In genomic region chr2:176097820-176098365, GRCh38 we compare ENCODE assay signal across 9 cellular contexts. TPM values are rescaled to one million over a fixed set of nuclear protein-coding genes. Genes with fewer than 3 reads are reported as not detected.
A peak's percentile ranks its signal among the peaks of the same experiment; 100 is the strongest.
DNase-seq lines count a peak whose midpoint lies in the region; ATAC-seq and TF ChIP-seq lines count a peak whose summit lies in the region.
"Had no signal": no experiment of that assay in that cellular context is flagged by ENCODE, and none has a peak within 500 bp of the region (broad histone marks: within the 10 kb centered on the region; RNA-seq: fewer than 3 reads in every experiment).

No MANE protein-coding gene starts in this region.

- WGBS in mesendoderm (ENCODE audit: extremely low coverage, insufficient coverage, low lambda C conversion rate), result no CpG with 5 or more reads among the region's 18 CpGs

- DNase-seq in GM23338 (ENCODE audit: low spot score) (no peak), mesendoderm (no peak), RKO (ENCODE audit: low spot score) (no peak)
- DNase-seq in stimulated activated CD4-positive, alpha-beta T cell treated with anti-CD3 and anti-CD28 coated beads, Interleukin-1b, Interleukin-23, amount 100 ng/mL, for 48 hours, result no peak
- no peak for DNase-seq in activated CD4-positive, alpha-beta T cell treated with anti-CD3 and anti-CD28 coated beads, Interleukin-2, amount 50 U/mL, for 48 hours

- no peaks in the 10 kb centered on the region; the same call in 2 of the 3 replicates for H3K36me3 Mint-ChIP-seq in GM23338 (ENCODE audit: low read depth)

- H3K18ac ChIP-seq in mesendoderm (ENCODE audit: low read length), result no peak overlapping the region

- H3K79me2 ChIP-seq in GM23338 (replicated peaks; ENCODE audit: insufficient read depth) (no peaks in the 10 kb centered on the region), mesendoderm (ENCODE audit: control insufficient read depth, insufficient read depth, low read length) (no peaks in the 10 kb centered on the region)

- H3K4me2 ChIP-seq in GM23338 (peak overlapping the region; percentile 94), mesendoderm (ENCODE audit: low read length) (peak overlapping the region; percentile 54)

- H3K36me3 ChIP-seq in GM23338 (ENCODE audit: insufficient read depth) (no peaks in the 10 kb centered on the region; the same call in 1 of the 2 replicates), mesendoderm (ENCODE audit: control insufficient read depth, insufficient read depth, low read length) (no peaks in the 10 kb centered on the region)

- H3F3A ChIP-seq in GM23338 (replicated peaks; ENCODE audit: low read depth), result peaks cover 29% of the 10 kb centered on the region

- no peak overlapping the region for H2BK120ac ChIP-seq in mesendoderm (ENCODE audit: low read depth, low read length)

- no peak overlapping the region for H3K27ac ChIP-seq in 22Rv1
- H3K27ac ChIP-seq in GM23338 (ENCODE audit: low read depth), result no peak overlapping the region
- H3K27ac ChIP-seq in VCaP, result peak overlapping the region; percentile 76; the same call in 1 of the 2 replicates
- no peak overlapping the region for H3K27ac ChIP-seq in mesendoderm (ENCODE audit: low read depth, low read length)

- H2BK5ac ChIP-seq in mesendoderm (ENCODE audit: low read length), result no peak overlapping the region

- no peak overlapping the region for H3K4ac ChIP-seq in mesendoderm (ENCODE audit: low read depth, low read length)

- H2AFZ ChIP-seq in GM23338, result peak overlapping the region; percentile 7; the same call in 1 of the 2 replicates

- H3K4me3 ChIP-seq in GM23338, result peak overlapping the region; percentile 46
- H3K4me3 ChIP-seq in mesendoderm (ENCODE audit: low read length), result no peak overlapping the region

- no peak overlapping the region for H4K8ac ChIP-seq in mesendoderm (ENCODE audit: low read depth, low read length)

- H2BK15ac ChIP-seq in mesendoderm (replicated peaks; ENCODE audit: low read depth), result no peak overlapping the region

- peak overlapping the region; percentile 52 for H3K56ac ChIP-seq in mesendoderm (ENCODE audit: low read length)

- no peaks in the 10 kb centered on the region for H3K79me1 ChIP-seq in mesendoderm (ENCODE audit: low read length)

- H3K27ac Mint-ChIP-seq in GM23338, result no peak overlapping the region

- no peaks in the 10 kb centered on the region for H3K9me3 Mint-ChIP-seq in GM23338

- no peak overlapping the region for H4K5ac ChIP-seq in mesendoderm (ENCODE audit: low read length)

- H3K4me1 ChIP-seq in GM23338 (ENCODE audit: insufficient read depth) (peaks cover 57% of the 10 kb centered on the region), mesendoderm (ENCODE audit: control insufficient read depth, low read depth, low read length) (peaks cover 7% of the 10 kb centered on the region)

- H3K4me1 Mint-ChIP-seq in GM23338, result peaks cover 42% of the 10 kb centered on the region

- peaks cover 99% of the 10 kb centered on the region for H3K27me3 Mint-ChIP-seq in GM23338 (ENCODE audit: insufficient read depth, low read depth, poor library complexity)

- peak overlapping the region; percentile 68 for H3K4me3 Mint-ChIP-seq in GM23338

- H2AK5ac ChIP-seq in mesendoderm (ENCODE audit: low read length), result no peak overlapping the region

- no peak; the same call in 2 of the 3 replicates for ATAC-seq in GM23338
- no peak for ATAC-seq in HG03565 (IDR thresholded peaks at IDR 0.05; ENCODE audit: unreplicated experiment)

- peaks cover 94% of the 10 kb centered on the region for H3K27me3 ChIP-seq in GM23338 (ENCODE audit: insufficient read depth)
- peaks cover 76% of the 10 kb centered on the region for H3K27me3 ChIP-seq in mesendoderm (ENCODE audit: insufficient read depth, low read length, poor library complexity)

- H4K20me1 ChIP-seq in GM23338 (replicated peaks; ENCODE audit: insufficient read depth), result peaks cover 38% of the 10 kb centered on the region

- TF ChIP-seq CTCF in 22Rv1 (IDR thresholded peaks at IDR 0.05), result peak; percentile 35; the same call in 1 of the 2 replicates
- TF ChIP-seq CTCF in GM23338 (conservative IDR thresholded peaks at IDR 0.05; ENCODE audit: low read depth in 2 of 2), result 0 out of 4 replicates have a peak, but pooled peaks of 1 of the 2 experiments have one; percentile 5
- TF ChIP-seq CTCF in VCaP (conservative IDR thresholded peaks at IDR 0.05), result no peak; the same call in none of the 2 replicates

- no peak overlapping the region for H3K23ac ChIP-seq in mesendoderm (ENCODE audit: low read length)

- peak overlapping the region; percentile 39 for H3K9ac ChIP-seq in mesendoderm (ENCODE audit: low read length)

- H3K9me2 ChIP-seq in GM23338 (ENCODE audit: insufficient read depth), result no peaks in the 10 kb centered on the region

TF ChIP-seq in GM23338, 12 proteins besides CTCF, POLR2A, EP300 and RAD21:
- TF ChIP-seq POLR2AphosphoS5 (IDR thresholded peaks at IDR 0.05; ENCODE audit: low read depth), result no peak
- TF ChIP-seq EZH2phosphoT487 (IDR thresholded peaks at IDR 0.05; ENCODE audit: unreplicated experiment), result peak; percentile 60
- TF ChIP-seq EZH2 (IDR thresholded peaks at IDR 0.05; ENCODE audit: low read depth, unreplicated experiment), result peak; percentile 95
- no peak for TF ChIP-seq ZNF331 (CRISPR knock-in tag; IDR thresholded peaks at IDR 0.05; ENCODE audit: low read depth)
- TF ChIP-seq CREB1 (CRISPR knock-in tag; IDR thresholded peaks at IDR 0.05; ENCODE audit: low read depth), result no peak
- TF ChIP-seq JUNB (IDR thresholded peaks at IDR 0.05; ENCODE audit: unreplicated experiment), result no peak
TF ChIP-seq in GM23338: peak in this region for 2.

RNA-seq across cellular contexts. Expression of gene HOXD12, which starts 1.7 kb away (rescaled TPM):
- total RNA-seq in GM23338 (2014; rRNA removed; shearing (Covaris generic)), result not detected in 2 replicates
- polyA plus RNA-seq in GM23338 (2016; fragmentation: Nextera tagmentation; extraction: Ambion mirVana), result not detected in 2 replicates
- polyA plus RNA-seq in mesendoderm (2013, experiment 1 of 2), result not detected
- polyA plus RNA-seq in mesendoderm (2013, experiment 2 of 2), result not detected
- total RNA-seq: HT1080 had no signal

RNA-seq across cellular contexts. Expression of gene HOXD13, which starts 5.4 kb away (rescaled TPM):
- 0.47 TPM in 1 of 2 replicates, not detected in the other for total RNA-seq in GM23338 (2014; rRNA removed; shearing (Covaris generic))
- not detected in 2 replicates for polyA plus RNA-seq in GM23338 (2016; fragmentation: Nextera tagmentation; extraction: Ambion mirVana)
- polyA plus RNA-seq in mesendoderm (2013, experiment 1 of 2), result 0.18 TPM
- polyA plus RNA-seq in mesendoderm (2013, experiment 2 of 2), result 0.10 TPM

RNA-seq across cellular contexts. Expression of gene HOXD11, which starts 9.2 kb away (rescaled TPM):
- total RNA-seq in GM23338 (2014; rRNA removed; shearing (Covaris generic)), result not detected in 2 replicates
- polyA plus RNA-seq in GM23338 (2016; fragmentation: Nextera tagmentation; extraction: Ambion mirVana), result not detected in 2 replicates
- polyA plus RNA-seq in mesendoderm (2013, experiment 1 of 2), result 0.08 TPM
- 0.08 TPM for polyA plus RNA-seq in mesendoderm (2013, experiment 2 of 2)

RNA-seq across cellular contexts. Expression of gene EVX2, which starts 14.1 kb away (rescaled TPM):
- 0.03 and 0.04 TPM in 2 replicates for total RNA-seq in GM23338 (2014; rRNA removed; shearing (Covaris generic))
- not detected in 2 replicates for polyA plus RNA-seq in GM23338 (2016; fragmentation: Nextera tagmentation; extraction: Ambion mirVana)
- 0.01 TPM for polyA plus RNA-seq in mesendoderm (2013, experiment 1 of 2)
- not detected for polyA plus RNA-seq in mesendoderm (2013, experiment 2 of 2)
- total RNA-seq: HT1080 had no signal

RNA-seq across cellular contexts. Expression of gene HOXD10, which starts 18.7 kb away (rescaled TPM):
- total RNA-seq in GM23338 (2014; rRNA removed; shearing (Covaris generic)), result not detected in 2 replicates
- polyA plus RNA-seq in GM23338 (2016; fragmentation: Nextera tagmentation; extraction: Ambion mirVana), result not detected in 2 replicates
- polyA plus RNA-seq in mesendoderm (2013, experiment 1 of 2), result not detected
- polyA plus RNA-seq in mesendoderm (2013, experiment 2 of 2), result not detected
